Comparison of ENCODE assay signal across 8 cellular contexts in the genomic region with DNA sequence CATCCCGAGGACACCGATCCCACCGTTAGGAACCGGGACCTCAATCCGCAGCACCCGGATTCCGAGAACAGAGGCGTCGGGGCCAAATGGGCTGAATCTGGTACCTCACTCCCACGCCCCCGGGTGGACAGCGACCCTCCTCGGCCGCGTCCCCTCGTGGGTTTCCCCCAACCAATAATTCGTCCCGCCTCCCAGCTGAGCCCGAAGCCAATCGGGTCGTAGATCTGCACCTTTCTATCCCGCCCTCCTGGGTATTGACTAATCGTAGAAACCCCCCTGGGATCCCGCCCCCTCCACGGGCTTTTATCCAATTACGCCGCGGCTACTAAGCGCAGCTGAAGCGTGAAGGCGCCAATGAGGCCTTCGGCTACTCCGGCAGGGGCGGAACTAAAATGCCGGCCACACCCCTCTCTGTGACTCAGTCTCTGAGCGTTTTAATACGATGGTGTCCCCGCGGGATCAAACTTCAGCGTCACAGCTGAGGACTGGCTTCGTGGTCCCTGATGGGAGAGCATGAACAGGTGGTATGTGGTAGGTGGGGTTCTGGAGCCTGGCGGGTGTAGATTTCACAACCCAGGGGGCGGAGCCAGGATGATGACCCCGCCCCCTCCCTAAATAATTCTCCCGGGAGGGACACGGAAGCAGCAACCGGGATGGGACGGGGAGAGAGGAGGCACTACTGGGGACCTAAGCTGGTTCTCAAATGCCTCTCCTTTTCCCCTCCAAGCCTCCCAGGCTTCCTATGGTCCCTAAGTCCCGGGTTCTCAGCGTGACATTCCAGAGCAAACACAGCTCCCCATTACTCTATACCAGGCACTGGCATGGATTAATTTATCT.
DNase-seq lines count a peak whose midpoint lies in the region; ATAC-seq lines count a peak whose summit lies in the region.

A gene with protein sequence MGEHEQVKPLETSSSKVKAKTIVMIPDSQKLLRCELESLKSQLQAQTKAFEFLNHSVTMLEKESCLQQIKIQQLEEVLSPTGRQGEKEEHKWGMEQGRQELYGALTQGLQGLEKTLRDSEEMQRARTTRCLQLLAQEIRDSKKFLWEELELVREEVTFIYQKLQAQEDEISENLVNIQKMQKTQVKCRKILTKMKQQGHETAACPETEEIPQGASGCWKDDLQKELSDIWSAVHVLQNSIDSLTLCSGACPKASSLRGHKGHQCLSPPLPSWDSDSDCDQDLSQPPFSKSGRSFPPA (plus strand): TSS at position 416 of the 837 bp plus-strand sequence. CDS start 88 bp downstream, at position 504.
A gene (minus strand): TSS at position 165 of the 837 bp plus-strand sequence. CDS start 649 bp downstream, outside the sequence.

- peak; percentile 95 to 96 for DNase-seq in AML-193 (lab: John Stamatoyannopoulos, UW)
- DNase-seq in NCI-H446 treated with DMSO at 0.1 percent for 48 hours (lab: John Stamatoyannopoulos, UW) = peak; percentile 99
- peak; percentile 98 for DNase-seq in activated CD4-positive, CD25-positive, alpha-beta regulatory T cell treated with anti-CD3 and anti-CD28 coated beads, Interleukin-2, amount 50 U/mL, for 72 hours
- DNase-seq in cerebellar nuclear complex (lab: John Stamatoyannopoulos, UW) = peak; percentile 92 to 96
- peak; percentile 99 for DNase-seq in islet precursor cell
- DNase-seq in stimulated activated CD4-positive, alpha-beta T cell treated with anti-CD3 and anti-CD28 coated beads, Interleukin-12 subunit alpha, Interleukin-12 subunit beta, amount 100 ng/mL, for 48 hours (ENCODE audit: low read depth in 2 of 3, low spot score in 1 of 3) = peak; percentile 97 to 98 (median 98)

- ATAC-seq in GM19035 (IDR thresholded peaks at IDR 0.05; ENCODE audit: unreplicated experiment) (peak; percentile 89), HG03354 (IDR thresholded peaks at IDR 0.05; ENCODE audit: poor library complexity, severe bottlenecking, unreplicated experiment) (peak; percentile 90)

Comparison
In these comparisons a context has a peak if more than half of its experiments do, and no peak if none do; other contexts are left out.
1. Peak in every context shown above with its lines: DNase-seq and ATAC-seq.